16 cellular contexts compared by ENCODE assay signal in genomic region chr3:6282920-6283319, GRCh38.
"Had no signal": no experiment of that assay in that cellular context is flagged by ENCODE, and none has a peak within 500 bp of the region (broad histone marks: within the 10 kb centered on the region; RNA-seq: fewer than 3 reads in every experiment).

No MANE protein-coding gene starts in this region.

- H3K36me3 Mint-ChIP-seq: activated naive CD4-positive, alpha-beta T cell treated with anti-CD3 and anti-CD28 coated beads, Interleukin-2, amount 50 U/mL, for 24 hours had no signal

- H3K27ac Mint-ChIP-seq: activated CD4-positive, alpha-beta T cell treated with anti-CD3 and anti-CD28 coated beads, Interleukin-2, amount 10 ng/mL, durations not matched to agents 7 days and 5 days; activated naive CD4-positive, alpha-beta T cell treated with anti-CD3 and anti-CD28 coated beads, Interleukin-2, amount 50 U/mL, for 24 hours; activated T-helper 2 cell treated with anti-CD3 and anti-CD28 coated beads, Interferon-gamma antibody, Interleukin-2, Interleukin-4, amounts not matched to agents 10 μg/mL and 5 μg/mL and 100 μg/mL, durations not matched to agents 14 hours and 24 hours and 36 hours; nephron progenitor cell had no signal

- ATAC-seq: body of pancreas, gastrocnemius medialis, left lobe of liver, psoas muscle had no signal

- DNase-seq: activated CD4-positive, alpha-beta T cell treated with anti-CD3 and anti-CD28 coated beads, Interleukin-2, amount 10 ng/mL, durations not matched to agents 7 days and 5 days; body of pancreas; central memory CD4-positive, alpha-beta T cell; effector CD8-positive, alpha-beta T cell; islet precursor cell; mesenchymal stem cell; nephron progenitor cell; psoas muscle; stimulated activated CD4-positive, alpha-beta T cell treated with anti-CD3 and anti-CD28 coated beads, Interleukin-4, amount 100 ng/mL, for 4 hours; T-helper 9 cell had no signal

- H3K9me3 Mint-ChIP-seq: activated CD4-positive, alpha-beta T cell treated with anti-CD3 and anti-CD28 coated beads, Interleukin-2, amount 10 ng/mL, durations not matched to agents 7 days and 5 days; nephron progenitor cell had no signal

- H3K36me3 ChIP-seq: gastrocnemius medialis had no signal

- H3K27ac ChIP-seq: body of pancreas, coronary artery, gastrocnemius medialis, psoas muscle, VCaP had no signal

- H3K4me3 ChIP-seq: body of pancreas, coronary artery, gastrocnemius medialis, psoas muscle had no signal

- H3K27me3 Mint-ChIP-seq: activated CD4-positive, alpha-beta T cell treated with anti-CD3 and anti-CD28 coated beads, Interleukin-2, amount 10 ng/mL, durations not matched to agents 7 days and 5 days; activated naive CD4-positive, alpha-beta T cell treated with anti-CD3 and anti-CD28 coated beads, Interleukin-2, amount 50 U/mL, for 24 hours had no signal

- H3K27me3 ChIP-seq: body of pancreas, gastrocnemius medialis had no signal

- H3K4me1 ChIP-seq: body of pancreas, gastrocnemius medialis, psoas muscle had no signal

- H3K9me3 ChIP-seq: body of pancreas, gastrocnemius medialis, psoas muscle had no signal

- H3K4me1 Mint-ChIP-seq: activated CD4-positive, alpha-beta T cell treated with anti-CD3 and anti-CD28 coated beads, Interleukin-2, amount 10 ng/mL, durations not matched to agents 7 days and 5 days; activated naive CD4-positive, alpha-beta T cell treated with anti-CD3 and anti-CD28 coated beads, Interleukin-2, amount 50 U/mL, for 24 hours; nephron progenitor cell had no signal

- H3K4me3 Mint-ChIP-seq: activated CD4-positive, alpha-beta T cell treated with anti-CD3 and anti-CD28 coated beads, Interleukin-2, amount 10 ng/mL, durations not matched to agents 7 days and 5 days; activated naive CD4-positive, alpha-beta T cell treated with anti-CD3 and anti-CD28 coated beads, Interleukin-2, amount 50 U/mL, for 24 hours; nephron progenitor cell had no signal
